23 cellular contexts compared by ENCODE assay signal in genomic region chr3:86303935-86304334, GRCh38.
"Had no signal": no experiment of that assay in that cellular context is flagged by ENCODE, and none has a peak within 500 bp of the region (broad histone marks: within the 10 kb centered on the region; RNA-seq: fewer than 3 reads in every experiment).

No MANE protein-coding gene starts in this region.

- H2AFZ ChIP-seq: hepatocyte had no signal

- H3K27ac Mint-ChIP-seq: mesothelial cell of epicardium; naive B cell; natural killer cell treated with Interleukin-12 subunit alpha and Interleukin-12 subunit beta and Interleukin-15 and Interleukin-18, amount 100 ng/mL, for 72 hours; progenitor cell of endocrine pancreas; stimulated activated memory B cell treated with anti-CD40 and anti-IgM and Interleukin-4, amounts not matched to agents 10 μg/mL and 1 μg/mL and 100 μg/mL, for 72 hours; stimulated activated naive CD8-positive, alpha-beta T cell treated with anti-CD3 and anti-CD28 coated beads, Interleukin-15, amount 100 ng/mL, for 72 hours; type B pancreatic cell had no signal

- H3K4me1 ChIP-seq: left ventricle myocardium inferior, right atrium auricular region, right lobe of liver, tibial nerve, uterus had no signal

- H3K36me3 Mint-ChIP-seq: mesothelial cell of epicardium; naive B cell; stimulated activated memory B cell treated with anti-CD40 and anti-IgM and Interleukin-4, amounts not matched to agents 10 μg/mL and 1 μg/mL and 100 μg/mL, for 72 hours; type B pancreatic cell had no signal

- DNase-seq: islet precursor cell; left ventricle myocardium inferior; mesendoderm; naive B cell; right lobe of liver; stimulated activated CD4-positive, alpha-beta T cell treated with anti-CD3 and anti-CD28 coated beads, Interleukin-1b, Interleukin-23, amount 100 ng/mL, for 48 hours; stimulated activated CD4-positive, alpha-beta T cell treated with anti-CD3 and anti-CD28 coated beads, Interleukin-2, amount 100 ng/mL, for 48 hours; stimulated activated CD4-positive, alpha-beta T cell treated with anti-CD3 and anti-CD28 coated beads, Interleukin-4, amount 100 ng/mL, for 4 hours; stimulated activated CD8-positive, alpha-beta memory T cell treated with anti-CD3 and anti-CD28 coated beads, Interleukin-4, amount 100 ng/mL, for 48 hours; stimulated activated naive CD4-positive, alpha-beta T cell treated with Interleukin-2 at 50 U/mL for 16 hours; stimulated activated naive CD8-positive, alpha-beta T cell treated with anti-CD3 and anti-CD28 coated beads, Interleukin-15, amount 100 ng/mL, for 72 hours; substantia nigra; uterus had no signal

- H3K27me3 Mint-ChIP-seq: naive B cell; natural killer cell treated with Interleukin-12 subunit alpha and Interleukin-12 subunit beta and Interleukin-15 and Interleukin-18, amount 100 ng/mL, for 72 hours; progenitor cell of endocrine pancreas; stimulated activated memory B cell treated with anti-CD40 and anti-IgM and Interleukin-4, amounts not matched to agents 10 μg/mL and 1 μg/mL and 100 μg/mL, for 72 hours; stimulated activated naive CD8-positive, alpha-beta T cell treated with anti-CD3 and anti-CD28 coated beads, Interleukin-15, amount 100 ng/mL, for 72 hours; type B pancreatic cell had no signal

- H3K4me1 Mint-ChIP-seq: mesothelial cell of epicardium; naive B cell; stimulated activated memory B cell treated with anti-CD40 and anti-IgM and Interleukin-4, amounts not matched to agents 10 μg/mL and 1 μg/mL and 100 μg/mL, for 72 hours; stimulated activated naive CD8-positive, alpha-beta T cell treated with anti-CD3 and anti-CD28 coated beads, Interleukin-15, amount 100 ng/mL, for 72 hours had no signal

- H3K36me3 ChIP-seq: left ventricle myocardium inferior, right atrium auricular region, right lobe of liver, tibial nerve, uterus had no signal

- H3K27me3 ChIP-seq: hepatocyte, right atrium auricular region, right lobe of liver, tibial nerve, uterus had no signal

- H3K79me2 ChIP-seq: hepatocyte had no signal

- H3K27ac ChIP-seq: hepatocyte, left ventricle myocardium inferior, right atrium auricular region, right lobe of liver, tibial nerve, uterus had no signal

- ATAC-seq: natural killer cell treated with Interleukin-12 subunit alpha and Interleukin-12 subunit beta and Interleukin-15 and Interleukin-18, amount 100 ng/mL, for 72 hours; right lobe of liver; stimulated activated memory B cell treated with anti-CD40 and anti-IgM and Interleukin-4, amounts not matched to agents 10 μg/mL and 1 μg/mL and 100 μg/mL, for 72 hours; stimulated activated naive CD8-positive, alpha-beta T cell treated with anti-CD3 and anti-CD28 coated beads, Interleukin-15, amount 100 ng/mL, for 72 hours had no signal

- H3K9me3 ChIP-seq: right atrium auricular region, right lobe of liver, tibial nerve, uterus had no signal

- H3K4me3 ChIP-seq: hepatocyte, left ventricle myocardium inferior, lung, right atrium auricular region, right lobe of liver, smooth muscle cell, tibial nerve, uterus had no signal

- H3K4me3 Mint-ChIP-seq: mesothelial cell of epicardium; naive B cell; natural killer cell treated with Interleukin-12 subunit alpha and Interleukin-12 subunit beta and Interleukin-15 and Interleukin-18, amount 100 ng/mL, for 72 hours; stimulated activated memory B cell treated with anti-CD40 and anti-IgM and Interleukin-4, amounts not matched to agents 10 μg/mL and 1 μg/mL and 100 μg/mL, for 72 hours; stimulated activated naive CD8-positive, alpha-beta T cell treated with anti-CD3 and anti-CD28 coated beads, Interleukin-15, amount 100 ng/mL, for 72 hours; type B pancreatic cell had no signal

- H3K4me2 ChIP-seq: hepatocyte, smooth muscle cell had no signal
